Comparison of ENCODE assay signal across 2 cellular contexts in genomic region chr17:16217002-16217635, GRCh38.
A peak's percentile ranks its signal among the peaks of the same experiment; 100 is the strongest.
TF ChIP-seq lines count a peak whose summit lies in the region.

Gene PIGL, plus strand, starts transcription at chr17:16217210. Its CDS starts 17 bp downstream, at chr17:16217227.

TF ChIP-seq in HEK293, 187 proteins besides CTCF, POLR2A, EP300 and RAD21 (continued from another document and continues in another):
- TF ChIP-seq PRDM4 (tag by site-specific recombination; IDR thresholded peaks at IDR 0.05) (peak; percentile 56; the same call in 1 of the 2 replicates), ZNF777 (tag by site-specific recombination; IDR thresholded peaks at IDR 0.05; ENCODE audit: borderline replicate concordance) (peak; percentile 71), ZNF488 (tag by site-specific recombination; IDR thresholded peaks at IDR 0.05) (no peak), ZNF791 (tag by site-specific recombination; IDR thresholded peaks at IDR 0.05) (no peak), PRDM10 (tag by site-specific recombination; IDR thresholded peaks at IDR 0.05) (peak; percentile 53), ZNF776 (tag by site-specific recombination; IDR thresholded peaks at IDR 0.05; ENCODE audit: borderline replicate concordance) (no peak), EGR2 (tag by site-specific recombination; IDR thresholded peaks at IDR 0.05; ENCODE audit: low read depth) (0 out of 2 replicates have a peak, but pooled peaks have one; percentile 19), ZSCAN18 (tag by site-specific recombination; IDR thresholded peaks at IDR 0.05) (peak; percentile 80; the same call in 1 of the 2 replicates), PRDM6 (tag by site-specific recombination; IDR thresholded peaks at IDR 0.05) (no peak)

TF ChIP-seq in GM12878, 131 proteins besides CTCF, POLR2A, EP300 and RAD21 (continued from another document):
- TF ChIP-seq BCLAF1 (IDR thresholded peaks at IDR 0.05): no peak
- TF ChIP-seq YY1 (IDR thresholded peaks at IDR 0.05; ENCODE audit: low read depth, low read length): peak; percentile 96
- no peak for TF ChIP-seq FOXK2 (IDR thresholded peaks at IDR 0.05)
- TF ChIP-seq GATAD2B (conservative IDR thresholded peaks at IDR 0.05; ENCODE audit: low read depth): no peak
- peak; percentile 49; the same call in 1 of the 2 replicates for TF ChIP-seq MTA2 (IDR thresholded peaks at IDR 0.05; ENCODE audit: low read depth)
- TF ChIP-seq BACH1 (IDR thresholded peaks at IDR 0.05; ENCODE audit: borderline replicate concordance): 0 out of 2 replicates have a peak, but pooled peaks have one; percentile 14
- peak; percentile 83 for TF ChIP-seq SP1 (IDR thresholded peaks at IDR 0.05; ENCODE audit: low read depth, low read length)
- TF ChIP-seq HCFC1 (IDR thresholded peaks at IDR 0.05; ENCODE audit: low read length): peak; percentile 82
- peak; percentile 81 for TF ChIP-seq CHD2 (IDR thresholded peaks at IDR 0.05; ENCODE audit: borderline replicate concordance, low read depth, low read length)
- no peak for TF ChIP-seq MYB (IDR thresholded peaks at IDR 0.05; ENCODE audit: borderline replicate concordance, low read depth, low read length)
- no peak for TF ChIP-seq SREBF2 (IDR thresholded peaks at IDR 0.05; ENCODE audit: low read length)
- TF ChIP-seq IRF5 (IDR thresholded peaks at IDR 0.05; ENCODE audit: borderline replicate concordance): no peak
